Comparison of ENCODE assay signal across 7 cellular contexts in genomic region chr2:128732976-128733431, GRCh38.
A peak's percentile ranks its signal among the peaks of the same experiment; 100 is the strongest.
DNase-seq lines count a peak whose midpoint lies in the region; ATAC-seq and TF ChIP-seq lines count a peak whose summit lies in the region.

No MANE protein-coding gene starts in this region.

- H3K27me3 Mint-ChIP-seq in naive thymus-derived CD4-positive, alpha-beta T cell: peaks cover 9 to 54% (median 20%) of the 10 kb centered on the region in 5 donors
- H3K27me3 Mint-ChIP-seq in GM23338 (ENCODE audit: insufficient read depth, low read depth, poor library complexity): peaks cover 6% of the 10 kb centered on the region

- no peaks in the 10 kb centered on the region for H4K20me1 ChIP-seq in GM23338 (replicated peaks; ENCODE audit: insufficient read depth)

- H3K4me3 ChIP-seq in naive thymus-derived CD4-positive, alpha-beta T cell (ENCODE audit: low read length): no peak overlapping the region
- no peak overlapping the region for H3K4me3 ChIP-seq in GM23338

- no peaks in the 10 kb centered on the region for H3K79me2 ChIP-seq in GM23338 (replicated peaks; ENCODE audit: insufficient read depth)

- H3K36me3 ChIP-seq in naive thymus-derived CD4-positive, alpha-beta T cell (ENCODE audit: control insufficient read depth in 2 of 3, insufficient read depth in 3 of 3, low read length in 3 of 3): no peaks in the 10 kb centered on the region
- H3K36me3 ChIP-seq in GM23338 (ENCODE audit: insufficient read depth): no peaks in the 10 kb centered on the region

- no peaks in the 10 kb centered on the region for H3K9me3 ChIP-seq in naive thymus-derived CD4-positive, alpha-beta T cell (ENCODE audit: control insufficient read depth in 2 of 3, low read length in 3 of 3)

- H3K4me1 Mint-ChIP-seq in naive thymus-derived CD4-positive, alpha-beta T cell: peaks cover 4 to 13% (median 11%) of the 10 kb centered on the region in 7 donors
- peaks cover 4% of the 10 kb centered on the region; the same call in 1 of the 3 replicates for H3K4me1 Mint-ChIP-seq in GM23338

- H3K4me1 ChIP-seq in naive thymus-derived CD4-positive, alpha-beta T cell (ENCODE audit: control insufficient read depth in 2 of 2, insufficient read depth in 2 of 2, low read length in 2 of 2): peaks cover 0 to 5% of the 10 kb centered on the region in 2 donors
- no peaks in the 10 kb centered on the region; the same call in 1 of the 2 replicates for H3K4me1 ChIP-seq in GM23338 (ENCODE audit: insufficient read depth)

- H3K4me2 ChIP-seq in GM23338: no peak overlapping the region

- ATAC-seq in GM18868 (IDR thresholded peaks at IDR 0.05; ENCODE audit: unreplicated experiment) (peak; percentile 52), HG03175 (IDR thresholded peaks at IDR 0.05; ENCODE audit: unreplicated experiment) (peak; percentile 54), GM23338 (no peak)
- peak; percentile 4 for ATAC-seq in naive thymus-derived CD4-positive, alpha-beta T cell

- no peak overlapping the region for H3K4me3 Mint-ChIP-seq in naive thymus-derived CD4-positive, alpha-beta T cell
- no peak overlapping the region for H3K4me3 Mint-ChIP-seq in GM23338

- H3K27ac Mint-ChIP-seq in naive thymus-derived CD4-positive, alpha-beta T cell: no peak overlapping the region
- no peak overlapping the region; the same call in 1 of the 2 replicates for H3K27ac Mint-ChIP-seq in GM23338

- peak; percentile 66 for DNase-seq in astrocyte of the hippocampus (ENCODE audit: low read depth, low spot score)
- no peak for DNase-seq in naive thymus-derived CD4-positive, alpha-beta T cell
- DNase-seq in GM23338 (ENCODE audit: low spot score): no peak
- DNase-seq in stimulated activated CD4-positive, alpha-beta T cell treated with anti-CD3 and anti-CD28 coated beads, Interleukin-4, amount 100 ng/mL, for 24 hours: no peak
- DNase-seq in stimulated activated CD4-positive, alpha-beta T cell treated with anti-CD3 and anti-CD28 coated beads, Interleukin-15, amount 100 ng/mL, for 24 hours: no peak

- H3K9me3 Mint-ChIP-seq in naive thymus-derived CD4-positive, alpha-beta T cell: peaks cover 2 to 14% (median 6%) of the 10 kb centered on the region in 11 donors
- peaks cover 3% of the 10 kb centered on the region for H3K9me3 Mint-ChIP-seq in GM23338

- H3K36me3 Mint-ChIP-seq in naive thymus-derived CD4-positive, alpha-beta T cell: peaks cover 0 to 7% (median 0%) of the 10 kb centered on the region in 5 donors
- H3K36me3 Mint-ChIP-seq in GM23338 (ENCODE audit: low read depth): no peaks in the 10 kb centered on the region; the same call in 1 of the 3 replicates

- no peaks in the 10 kb centered on the region for H3K9me2 ChIP-seq in GM23338 (ENCODE audit: insufficient read depth)

- no peaks in the 10 kb centered on the region for H3K27me3 ChIP-seq in naive thymus-derived CD4-positive, alpha-beta T cell (ENCODE audit: control insufficient read depth in 2 of 2, insufficient read depth in 2 of 2, low read length in 2 of 2)
- H3K27me3 ChIP-seq in GM23338 (ENCODE audit: insufficient read depth): peaks cover 8% of the 10 kb centered on the region

- POLR2A ChIA-PET in naive thymus-derived CD4-positive, alpha-beta T cell (lab: Charles Lee): no interaction called here

- no peak for TF ChIP-seq CTCF in GM23338 (conservative IDR thresholded peaks at IDR 0.05; ENCODE audit: low read depth in 2 of 2)

- no peaks in the 10 kb centered on the region for H3F3A ChIP-seq in GM23338 (replicated peaks; ENCODE audit: low read depth)

- intact Hi-C loops in naive thymus-derived CD4-positive, alpha-beta T cell (cut with micrococcal nuclease): no loop called here

- CTCF ChIA-PET in naive thymus-derived CD4-positive, alpha-beta T cell (lab: Charles Lee): no interaction called here

- no peak overlapping the region for H2AFZ ChIP-seq in GM23338

- no peak overlapping the region for H3K27ac ChIP-seq in naive thymus-derived CD4-positive, alpha-beta T cell (ENCODE audit: low read depth, low read length)
- H3K27ac ChIP-seq in GM23338 (ENCODE audit: low read depth): no peak overlapping the region

TF ChIP-seq in GM23338, 12 proteins besides CTCF, POLR2A, EP300 and RAD21 (continues in another document):
- TF ChIP-seq ZNF331 (CRISPR knock-in tag; IDR thresholded peaks at IDR 0.05; ENCODE audit: low read depth) (no peak), JUNB (IDR thresholded peaks at IDR 0.05; ENCODE audit: unreplicated experiment) (no peak), ZNF462 (CRISPR knock-in tag; IDR thresholded peaks at IDR 0.05) (no peak), POLR2AphosphoS5 (IDR thresholded peaks at IDR 0.05; ENCODE audit: low read depth) (no peak), ZNF114 (CRISPR knock-in tag; IDR thresholded peaks at IDR 0.05) (no peak), CREB1 (CRISPR knock-in tag; IDR thresholded peaks at IDR 0.05; ENCODE audit: low read depth) (no peak), STAT1 (IDR thresholded peaks at IDR 0.05; ENCODE audit: unreplicated experiment) (no peak), EZH2phosphoT487 (IDR thresholded peaks at IDR 0.05; ENCODE audit: unreplicated experiment) (no peak), NANOG (IDR thresholded peaks at IDR 0.05; ENCODE audit: borderline replicate concordance) (no peak)
- TF ChIP-seq, protein P1, sequence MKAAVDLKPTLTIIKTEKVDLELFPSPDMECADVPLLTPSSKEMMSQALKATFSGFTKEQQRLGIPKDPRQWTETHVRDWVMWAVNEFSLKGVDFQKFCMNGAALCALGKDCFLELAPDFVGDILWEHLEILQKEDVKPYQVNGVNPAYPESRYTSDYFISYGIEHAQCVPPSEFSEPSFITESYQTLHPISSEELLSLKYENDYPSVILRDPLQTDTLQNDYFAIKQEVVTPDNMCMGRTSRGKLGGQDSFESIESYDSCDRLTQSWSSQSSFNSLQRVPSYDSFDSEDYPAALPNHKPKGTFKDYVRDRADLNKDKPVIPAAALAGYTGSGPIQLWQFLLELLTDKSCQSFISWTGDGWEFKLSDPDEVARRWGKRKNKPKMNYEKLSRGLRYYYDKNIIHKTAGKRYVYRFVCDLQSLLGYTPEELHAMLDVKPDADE (IDR thresholded peaks at IDR 0.05): no peak
